ENCODE assay signal across 8 cellular contexts in genomic region chr17:31900877-31901276, GRCh38.
A peak's percentile ranks its signal among the peaks of the same experiment; 100 is the strongest.
DNase-seq lines count a peak whose midpoint lies in the region.

No MANE protein-coding gene starts in this region.

- H3K4me1 ChIP-seq in endocrine pancreas (ENCODE audit: control insufficient read depth, insufficient read depth, low read length) (no peaks in the 10 kb centered on the region), neuron (ENCODE audit: insufficient read depth, low read length) (peaks cover 3% of the 10 kb centered on the region)

- peak overlapping the region; percentile 100 for H3K9ac ChIP-seq in endocrine pancreas (ENCODE audit: control insufficient read depth, insufficient read depth, low read length)

- DNase-seq in COLO668 (lab: John Stamatoyannopoulos, UW; ENCODE audit: unreplicated experiment) = peak; percentile 3
- peak; percentile 13 for DNase-seq in LoVo (ENCODE audit: low spot score)
- no peak for DNase-seq in activated CD8-positive, alpha-beta memory T cell treated with anti-CD3 and anti-CD28 coated beads, Interleukin-2, amount 50 U/mL, for 4 hours
- no peak for DNase-seq in activated CD8-positive, alpha-beta memory T cell treated with anti-CD3 and anti-CD28 coated beads for 24 hours
- DNase-seq in NCI-H1105 treated with DMSO at 0.1 percent for 48 hours (lab: John Stamatoyannopoulos, UW) = no peak
- no peak for DNase-seq in HuH-7.5 (ENCODE audit: low spot score)

- H3K9me3 ChIP-seq in endocrine pancreas (ENCODE audit: control insufficient read depth, low read length) (no peaks in the 10 kb centered on the region), neuron (ENCODE audit: low read length) (no peaks in the 10 kb centered on the region)

- H3K36me3 ChIP-seq in endocrine pancreas (ENCODE audit: control insufficient read depth, insufficient read depth, low read length) (peaks cover 7% of the 10 kb centered on the region), neuron (ENCODE audit: insufficient read depth, low read length) (peaks cover 30% of the 10 kb centered on the region)

- no peaks in the 10 kb centered on the region for H3K27me3 ChIP-seq in endocrine pancreas (ENCODE audit: control insufficient read depth, insufficient read depth, low read length)
- no peaks in the 10 kb centered on the region for H3K27me3 ChIP-seq in neuron (ENCODE audit: insufficient read depth, low read length)

- H2AFZ ChIP-seq in neuron (ENCODE audit: low read depth, low read length) = peak overlapping the region; percentile 10

- H3K4me3 ChIP-seq in endocrine pancreas (ENCODE audit: control insufficient read depth, insufficient read depth, low read length) (peak overlapping the region; percentile 94), neuron (ENCODE audit: low read length) (peak overlapping the region; percentile 70)

Comparison
In these comparisons a context has a peak if more than half of its experiments do, and no peak if none do; other contexts are left out.
1. DNase-seq: peak in COLO668 (single experiment) and LoVo (single experiment); none in activated CD8-positive, alpha-beta memory T cell treated with anti-CD3 and anti-CD28 coated beads, Interleukin-2, amount 50 U/mL, for 4 hours (single experiment), activated CD8-positive, alpha-beta memory T cell treated with anti-CD3 and anti-CD28 coated beads for 24 hours (single experiment), NCI-H1105 treated with DMSO at 0.1 percent for 48 hours (single experiment) and HuH-7.5 (single experiment).